In genomic region chr19:29942404-29943261, GRCh38 we compare ENCODE assay signal across 8 cellular contexts. TPM values are rescaled to one million over a fixed set of nuclear protein-coding genes. Genes with fewer than 3 reads are reported as not detected.
DNase-seq lines count a peak whose midpoint lies in the region; ATAC-seq, FAIRE-seq and TF ChIP-seq lines count a peak whose summit lies in the region.

No MANE protein-coding gene starts in this region.

- peak; percentile 63 for DNase-seq in COR-L47 (lab: John Stamatoyannopoulos, UW)
- DNase-seq in HTR-8/SVneo (ENCODE audit: insufficient read length, low spot score) = peak; percentile 39
- DNase-seq in RPMI8226 = peak; percentile 73
- peak; percentile 69 for DNase-seq in activated effector memory CD4-positive, alpha-beta T cell treated with Interleukin-2 at 50 U/mL for 16 hours
- peak; percentile 38 for DNase-seq in foreskin melanocyte
- peak; percentile 96 for DNase-seq in osteoblast (ENCODE audit: insufficient read length, low spot score, missing footprints)
- DNase-seq in tibial artery = peak; percentile 53 to 75

- intact Hi-C loops in tibial artery (cut with DNase I; ENCODE audit: low total_unique reads) = no loop called here

- H3K27me3 ChIP-seq in osteoblast (ENCODE audit: insufficient read depth, low read length) = no peaks in the 10 kb centered on the region
- H3K27me3 ChIP-seq in tibial artery = peaks cover 0 to 1% of the 10 kb centered on the region in 2 donors

- no peaks in the 10 kb centered on the region for H3K9me3 ChIP-seq in osteoblast (ENCODE audit: low read depth, low read length)
- no peaks in the 10 kb centered on the region for H3K9me3 ChIP-seq in tibial artery

- no peaks in the 10 kb centered on the region for H3K36me3 ChIP-seq in osteoblast (ENCODE audit: insufficient read depth, low read length)
- no peaks in the 10 kb centered on the region for H3K36me3 ChIP-seq in tibial artery

- H3K4me3 ChIP-seq in osteoblast (ENCODE audit: insufficient read depth, low read length) (peak overlapping the region; percentile 97), tibial artery (peak overlapping the region; percentile 72 to 81)

- H4K20me1 ChIP-seq in osteoblast (ENCODE audit: insufficient read depth, low read length) = peaks cover 25% of the 10 kb centered on the region

- H2AFZ ChIP-seq in osteoblast (ENCODE audit: low read length) = peak overlapping the region; percentile 83

- H3K4me2 ChIP-seq in osteoblast (ENCODE audit: insufficient read depth, low read length) = peak overlapping the region; percentile 92

- peak overlapping the region; percentile 63 for H3K27ac ChIP-seq in osteoblast (ENCODE audit: low read depth, low read length)
- H3K27ac ChIP-seq in tibial artery = peak overlapping the region; percentile 75

- ATAC-seq in GM21367 (IDR thresholded peaks at IDR 0.05; ENCODE audit: unreplicated experiment) = peak; percentile 45

- peaks cover 36% of the 10 kb centered on the region for H3K4me1 ChIP-seq in osteoblast (ENCODE audit: insufficient read depth, low read length)
- H3K4me1 ChIP-seq in tibial artery = peaks cover 0 to 47% (median 17%) of the 10 kb centered on the region in 4 donors

- peaks cover 52% of the 10 kb centered on the region for H3K79me2 ChIP-seq in osteoblast (ENCODE audit: insufficient read depth, low read length)

- TF ChIP-seq CTCF in osteoblast (IDR thresholded peaks at IDR 0.05; ENCODE audit: extremely low read depth, low read depth, low read length) (no peak), tibial artery (IDR thresholded peaks at IDR 0.05) (no peak)

- no peak for FAIRE-seq in HTR-8/SVneo (lab: Jason Lieb, UNC)

RNA-seq across cellular contexts. Expression of gene URI1, which starts 0.6 kb away (rescaled TPM):
- 72.8 and 86.1 TPM in 2 replicates for total RNA-seq in osteoblast

Comparison
In these comparisons a context has a peak if more than half of its experiments do, and no peak if none do; other contexts are left out.
1. Peak in every context shown above with its lines: DNase-seq, ATAC-seq, H3K4me3 ChIP-seq and H3K27ac ChIP-seq.
2. DNase-seq: peak in every context shown above with its lines; median percentile 96 in osteoblast; 73 in RPMI8226; 69 in activated effector memory CD4-positive, alpha-beta T cell treated with Interleukin-2 at 50 U/mL for 16 hours; 64 in tibial artery; 63 in COR-L47; 39 in HTR-8/SVneo; 38 in foreskin melanocyte.